Comparison of ENCODE assay signal across 9 cellular contexts in the genomic region with DNA sequence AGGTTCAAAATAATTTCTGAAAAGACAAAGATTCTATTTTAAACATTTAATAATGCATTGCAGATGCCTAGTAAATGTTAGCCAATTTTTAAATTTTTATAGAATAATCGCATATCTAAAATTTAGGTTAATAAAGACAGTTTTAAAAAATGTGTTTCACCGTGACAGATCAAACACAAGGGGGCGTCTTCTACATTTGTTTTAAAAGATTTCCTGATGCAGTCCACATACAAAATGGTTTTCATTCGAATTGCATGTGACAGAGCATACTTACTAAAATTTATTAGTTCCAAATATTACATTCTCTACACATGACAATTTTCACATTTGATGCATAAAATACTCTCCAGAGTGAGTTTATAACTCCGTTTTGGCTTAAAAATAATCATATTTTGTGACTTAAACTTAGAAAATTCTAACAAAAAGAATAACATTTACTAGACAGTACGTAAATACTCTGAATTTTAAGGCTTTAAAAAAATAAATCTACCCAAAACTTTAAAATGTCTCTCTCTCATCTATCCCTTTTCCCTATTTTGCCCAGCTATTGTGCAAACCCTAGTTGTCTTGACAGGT.
A peak's percentile ranks its signal among the peaks of the same experiment; 100 is the strongest.
DNase-seq lines count a peak whose midpoint lies in the region; ATAC-seq and TF ChIP-seq lines count a peak whose summit lies in the region.
"Had no signal": no experiment of that assay in that cellular context is flagged by ENCODE, and none has a peak within 500 bp of the region (broad histone marks: within the 10 kb centered on the region; RNA-seq: fewer than 3 reads in every experiment).

No MANE protein-coding gene starts in this region.

- no peaks in the 10 kb centered on the region for H3K36me3 Mint-ChIP-seq in activated naive CD8-positive, alpha-beta T cell treated with anti-CD3 and anti-CD28 coated beads for 36 hours
- H3K36me3 Mint-ChIP-seq: IgD-negative memory B cell had no signal

- H3K9me3 ChIP-seq in ovary: no peaks in the 10 kb centered on the region

- intact Hi-C loops in ovary (cut with DNase I): loop anchor here in 2 of 4 donors (2.0 to 10.0 kb wide), 2 partner anchors 73 to 195 kb away; a partner anchor contains a TSS

- DNase-seq in GM04503 (ENCODE audit: low read depth) (peak; percentile 13), NCI-H460 (ENCODE audit: extremely low read depth, low read depth) (peak; percentile 44), dermis blood vessel endothelial cell (peak; percentile 61), ovary (no peak), left lobe of liver (ENCODE audit: low spot score) (no peak)
- no peak for DNase-seq in activated naive CD8-positive, alpha-beta T cell treated with anti-CD3 and anti-CD28 coated beads for 36 hours

- TF ChIP-seq CTCF in ovary (IDR thresholded peaks at IDR 0.05): peak; percentile 57 to 78 (median 70)

- no peak for TF ChIP-seq POLR2A in ovary (IDR thresholded peaks at IDR 0.05)

- H3K27me3 Mint-ChIP-seq in activated naive CD8-positive, alpha-beta T cell treated with anti-CD3 and anti-CD28 coated beads for 36 hours: no peaks in the 10 kb centered on the region
- H3K27me3 Mint-ChIP-seq: IgD-negative memory B cell had no signal

- no peaks in the 10 kb centered on the region for H3K4me1 Mint-ChIP-seq in activated naive CD8-positive, alpha-beta T cell treated with anti-CD3 and anti-CD28 coated beads for 36 hours

- 20 to 21% (median 21%) methylated on average over 6 of the region's 6 CpGs for WGBS in ovary, 3 donors

- H3K4me3 ChIP-seq in ovary: no peak overlapping the region

- TF ChIP-seq EP300 in ovary (IDR thresholded peaks at IDR 0.05): no peak

- no peaks in the 10 kb centered on the region for H3K36me3 ChIP-seq in ovary

- H3K27me3 ChIP-seq in ovary: no peaks in the 10 kb centered on the region

- H3K9me3 Mint-ChIP-seq in activated naive CD8-positive, alpha-beta T cell treated with anti-CD3 and anti-CD28 coated beads for 36 hours: no peaks in the 10 kb centered on the region

- H3K4me3 Mint-ChIP-seq in activated naive CD8-positive, alpha-beta T cell treated with anti-CD3 and anti-CD28 coated beads for 36 hours: no peak overlapping the region
- H3K4me3 Mint-ChIP-seq: IgD-negative memory B cell had no signal

- no peak for ATAC-seq in HG02885 (IDR thresholded peaks at IDR 0.05; ENCODE audit: poor library complexity, unreplicated experiment)
- ATAC-seq in HG03521 (IDR thresholded peaks at IDR 0.05; ENCODE audit: unreplicated experiment): no peak
- no peak for ATAC-seq in left lobe of liver

- H3K4me1 ChIP-seq in ovary (ENCODE audit: insufficient read depth): no peaks in the 10 kb centered on the region

- no peak overlapping the region for H3K27ac ChIP-seq in ovary

- no peak overlapping the region for H3K27ac Mint-ChIP-seq in activated naive CD8-positive, alpha-beta T cell treated with anti-CD3 and anti-CD28 coated beads for 36 hours
- H3K27ac Mint-ChIP-seq: IgD-negative memory B cell had no signal

Comparison
In these comparisons a context has a peak if more than half of its experiments do, and no peak if none do; other contexts are left out.
1. DNase-seq: peak in GM04503 (single experiment), NCI-H460 (single experiment) and dermis blood vessel endothelial cell (single experiment); none in ovary (0 of 5), left lobe of liver (single experiment) and activated naive CD8-positive, alpha-beta T cell treated with anti-CD3 and anti-CD28 coated beads for 36 hours (single experiment).